In the genomic region with DNA sequence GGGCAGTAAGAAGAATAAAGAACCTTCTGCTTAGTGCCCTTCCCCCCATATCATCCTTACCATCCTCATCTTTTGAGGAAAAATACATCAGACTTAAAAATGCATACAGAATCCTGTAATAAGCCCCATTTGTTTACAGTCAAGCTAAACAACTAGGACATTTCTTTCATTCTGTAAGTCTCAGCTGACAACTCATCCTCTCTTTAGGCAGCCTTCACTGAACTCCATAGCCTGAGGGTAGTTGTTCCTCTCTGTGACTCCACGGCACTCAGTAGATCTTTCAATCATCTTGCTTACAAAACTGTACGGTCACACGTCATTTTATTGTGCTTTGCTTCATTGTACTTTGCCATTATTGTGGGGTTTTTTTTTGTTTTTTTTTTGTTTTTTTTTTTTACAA, we compare ENCODE assay signal across 19 cellular contexts.
DNase-seq lines count a peak whose midpoint lies in the region; ATAC-seq, FAIRE-seq and TF ChIP-seq lines count a peak whose summit lies in the region.
"Had no signal": no experiment of that assay in that cellular context is flagged by ENCODE, and none has a peak within 500 bp of the region (broad histone marks: within the 10 kb centered on the region; RNA-seq: fewer than 3 reads in every experiment).

No MANE protein-coding gene starts in this region.

- DNase-seq in HepG2 (ENCODE audit: low spot score): no peak
- DNase-seq in right lobe of liver: no peak
- DNase-seq in SK-MEL-5 (ENCODE audit: low read depth, low spot score): peak; percentile 22
- DNase-seq in epithelial cell of esophagus (ENCODE audit: low read depth): peak; percentile 41
- DNase-seq in stimulated activated effector memory CD8-positive, alpha-beta T cell treated with anti-CD3 and anti-CD28 coated beads, Interleukin-12 subunit alpha, Interleukin-12 subunit beta, amount 100 ng/mL, for 72 hours (ENCODE audit: low spot score in 2 of 2): no peak
- DNase-seq in LoVo (ENCODE audit: low spot score): no peak
- DNase-seq in CD4-positive, alpha-beta T cell: no peak
- DNase-seq: DMS153, GOT3, MM.1S, NCI-H1092 treated with DMSO at 0.1 percent for 48 hours, NCI-H2081, NCI-H774, Right ventricle myocardium superior had no signal

- H3K4me3 ChIP-seq in HepG2 (replicated peaks in 1 of 3; ENCODE audit: insufficient read depth in 1 of 3, low read depth in 2 of 3, low read length in 3 of 3) (no peak overlapping the region), right lobe of liver (no peak overlapping the region), epithelial cell of esophagus (ENCODE audit: low read length) (no peak overlapping the region)

- ATAC-seq in HepG2 (no peak), right lobe of liver (no peak), GM18520 (IDR thresholded peaks at IDR 0.05; ENCODE audit: unreplicated experiment) (no peak)
- ATAC-seq in stimulated activated effector memory CD8-positive, alpha-beta T cell treated with anti-CD3 and anti-CD28 coated beads, Interleukin-12 subunit alpha, Interleukin-12 subunit beta, amount 100 ng/mL, for 72 hours: no peak
- no peak for ATAC-seq in CD4-positive, alpha-beta T cell (ENCODE audit: poor library complexity)

- H3K4me3 Mint-ChIP-seq in stimulated activated effector memory CD8-positive, alpha-beta T cell treated with anti-CD3 and anti-CD28 coated beads, Interleukin-12 subunit alpha, Interleukin-12 subunit beta, amount 100 ng/mL, for 72 hours: no peak overlapping the region
- no peak overlapping the region for H3K4me3 Mint-ChIP-seq in CD4-positive, alpha-beta T cell
- H3K4me3 Mint-ChIP-seq: B cell had no signal

- no peak overlapping the region for H3K9ac ChIP-seq in HepG2 (ENCODE audit: insufficient read depth, low read depth, low read length)
- H3K9ac ChIP-seq: KMS-11 had no signal

- CTCF ChIA-PET in HepG2 (lab: Yijun Ruan, JAX; ENCODE audit: low intra/inter-chr PET ratio, low total read pairs): no interaction called here
- CTCF ChIA-PET in CD4-positive, alpha-beta T cell (lab: Charles Lee): interaction anchor here (0.7 kb wide), 1 partner anchor 491 kb away, joined by 4 read pairs; no protein-coding TSS in a partner anchor

- no peaks in the 10 kb centered on the region for H3K36me3 Mint-ChIP-seq in stimulated activated effector memory CD8-positive, alpha-beta T cell treated with anti-CD3 and anti-CD28 coated beads, Interleukin-12 subunit alpha, Interleukin-12 subunit beta, amount 100 ng/mL, for 72 hours
- H3K36me3 Mint-ChIP-seq in CD4-positive, alpha-beta T cell (ENCODE audit: low read depth): peaks cover 33% of the 10 kb centered on the region

- no peaks in the 10 kb centered on the region for H3K9me3 ChIP-seq in HepG2 (ENCODE audit: low read length)
- no peaks in the 10 kb centered on the region for H3K9me3 ChIP-seq in right lobe of liver
- no peaks in the 10 kb centered on the region for H3K9me3 ChIP-seq in CD4-positive, alpha-beta T cell (ENCODE audit: control insufficient read depth, low read length)

- H3K27ac Mint-ChIP-seq in stimulated activated effector memory CD8-positive, alpha-beta T cell treated with anti-CD3 and anti-CD28 coated beads, Interleukin-12 subunit alpha, Interleukin-12 subunit beta, amount 100 ng/mL, for 72 hours: peak overlapping the region; percentile 6
- H3K27ac Mint-ChIP-seq in CD4-positive, alpha-beta T cell: no peak overlapping the region
- H3K27ac Mint-ChIP-seq: B cell had no signal

- no peaks in the 10 kb centered on the region for H3K27me3 ChIP-seq in HepG2 (ENCODE audit: control insufficient read depth in 1 of 2, insufficient read depth in 2 of 2, low read length in 2 of 2)
- H3K27me3 ChIP-seq in right lobe of liver: no peaks in the 10 kb centered on the region
- H3K27me3 ChIP-seq in CD4-positive, alpha-beta T cell (ENCODE audit: control insufficient read depth, insufficient read depth, low read length): no peaks in the 10 kb centered on the region

- in situ Hi-C loops in HepG2 (cut with HindIII; ENCODE audit: extremely low pct_ligation_motif_present, low pct_unique_long_range_greater_than_20kb) (no loop called here), SK-MEL-5 (cut with HindIII; ENCODE audit: low pct_unique_long_range_greater_than_20kb, low sequenced_read_pairs) (no loop called here)

- H3K36me3 ChIP-seq in HepG2 (replicated peaks in 1 of 2; ENCODE audit: control insufficient read depth in 1 of 2, insufficient read depth in 2 of 2, low read length in 2 of 2) (peaks cover 2 to 52% of the 10 kb centered on the region in 2 experiments; a peak in 4 of 5 replicates), right lobe of liver (no peaks in the 10 kb centered on the region)

- H3K4me2 ChIP-seq in HepG2 (ENCODE audit: low read depth, low read length): no peak overlapping the region
- H3K4me2 ChIP-seq: KMS-11 had no signal

- H3K9me3 Mint-ChIP-seq in stimulated activated effector memory CD8-positive, alpha-beta T cell treated with anti-CD3 and anti-CD28 coated beads, Interleukin-12 subunit alpha, Interleukin-12 subunit beta, amount 100 ng/mL, for 72 hours: no peaks in the 10 kb centered on the region
- no peaks in the 10 kb centered on the region for H3K9me3 Mint-ChIP-seq in CD4-positive, alpha-beta T cell

- peaks cover 97% of the 10 kb centered on the region for H3K79me2 ChIP-seq in HepG2 (ENCODE audit: insufficient read depth, low read length)

- 99% methylated on average over 3 of the region's 3 CpGs for WGBS in HepG2 (ENCODE audit: low lambda C conversion rate)
- 93% methylated on average over 3 of the region's 3 CpGs for WGBS in right lobe of liver (ENCODE audit: insufficient coverage, low coverage, low lambda C conversion rate, missing lambda C conversion rate)

- H3K4me1 Mint-ChIP-seq in stimulated activated effector memory CD8-positive, alpha-beta T cell treated with anti-CD3 and anti-CD28 coated beads, Interleukin-12 subunit alpha, Interleukin-12 subunit beta, amount 100 ng/mL, for 72 hours: peaks cover 26% of the 10 kb centered on the region
- H3K4me1 Mint-ChIP-seq in CD4-positive, alpha-beta T cell (ENCODE audit: low read depth): peaks cover 19% of the 10 kb centered on the region

- H2AFZ ChIP-seq in HepG2 (ENCODE audit: low read length): no peak overlapping the region

- POLR2A ChIA-PET in HepG2 (lab: Yijun Ruan, JAX): interaction anchor here (0.7 kb wide), 1 partner anchor 83 kb away, joined by 3 read pairs; no protein-coding TSS in a partner anchor
- POLR2A ChIA-PET in CD4-positive, alpha-beta T cell (lab: Charles Lee): no interaction called here

- FAIRE-seq in HepG2 (lab: Jason Lieb, UNC): no peak
- FAIRE-seq: GM12891, RCC 7860 had no signal

- intact Hi-C loops in HepG2 (cut with micrococcal nuclease; ENCODE audit: unreplicated experiment): loop anchor here (5.0 kb wide), 1 partner anchor 120 kb away; no protein-coding TSS in a partner anchor
- intact Hi-C loops in right lobe of liver (cut with DNase I): no loop called here
- intact Hi-C loops in CD4-positive, alpha-beta T cell (cut with DNase I, micrococcal nuclease): no loop called here

- H3K4me1 ChIP-seq in HepG2 (ENCODE audit: insufficient read depth, low read length) (peaks cover 9% of the 10 kb centered on the region), right lobe of liver (no peaks in the 10 kb centered on the region)

- H4K20me1 ChIP-seq in HepG2 (ENCODE audit: insufficient read depth, low read length): peaks cover 44% of the 10 kb centered on the region

- no peak for TF ChIP-seq CTCF in HepG2 (CRISPR knock-in tag; IDR thresholded peaks at IDR 0.05)
- TF ChIP-seq CTCF in right lobe of liver (IDR thresholded peaks at IDR 0.05): no peak
- TF ChIP-seq CTCF in epithelial cell of esophagus (IDR thresholded peaks at IDR 0.05; ENCODE audit: insufficient read depth, low read depth, low read length, missing control alignments): no peak
- TF ChIP-seq CTCF in CD4-positive, alpha-beta T cell (IDR thresholded peaks at IDR 0.05): no peak

- TF ChIP-seq POLR2A in HepG2 (IDR thresholded peaks at IDR 0.05; ENCODE audit: insufficient read depth in 1 of 2, low read depth in 2 of 2, low read length in 2 of 2) (no peak), right lobe of liver (IDR thresholded peaks at IDR 0.05) (no peak)

- H3K27me3 Mint-ChIP-seq in CD4-positive, alpha-beta T cell: no peaks in the 10 kb centered on the region
- H3K27me3 Mint-ChIP-seq: B cell had no signal

- H3K27ac ChIP-seq in HepG2 (ENCODE audit: extremely low read length, insufficient read depth, low read length) (no peak overlapping the region), right lobe of liver (no peak overlapping the region)
- no peak overlapping the region for H3K27ac ChIP-seq in CD4-positive, alpha-beta T cell (ENCODE audit: low read depth, low read length)
- H3K27ac ChIP-seq: KMS-11 had no signal

- no peak for TF ChIP-seq EP300 in HepG2 (IDR thresholded peaks at IDR 0.05; ENCODE audit: low read depth in 2 of 2, low read length in 2 of 2)
- TF ChIP-seq EP300 in HepG2 (CRISPR knock-in tag; IDR thresholded peaks at IDR 0.05; ENCODE audit: borderline replicate concordance): no peak

- TF ChIP-seq RAD21 in HepG2 (CRISPR knock-in tag; IDR thresholded peaks at IDR 0.05): no peak

- no TSS peak for BruUV-seq in HepG2 (replicated peaks; lab: Mats Ljungman, UMichigan)

TF ChIP-seq in HepG2, 621 proteins besides CTCF, POLR2A, EP300 and RAD21:
- TF ChIP-seq NR2C2 (CRISPR knock-in tag; IDR thresholded peaks at IDR 0.05; ENCODE audit: borderline replicate concordance): no peak
- TF ChIP-seq, protein P1, sequence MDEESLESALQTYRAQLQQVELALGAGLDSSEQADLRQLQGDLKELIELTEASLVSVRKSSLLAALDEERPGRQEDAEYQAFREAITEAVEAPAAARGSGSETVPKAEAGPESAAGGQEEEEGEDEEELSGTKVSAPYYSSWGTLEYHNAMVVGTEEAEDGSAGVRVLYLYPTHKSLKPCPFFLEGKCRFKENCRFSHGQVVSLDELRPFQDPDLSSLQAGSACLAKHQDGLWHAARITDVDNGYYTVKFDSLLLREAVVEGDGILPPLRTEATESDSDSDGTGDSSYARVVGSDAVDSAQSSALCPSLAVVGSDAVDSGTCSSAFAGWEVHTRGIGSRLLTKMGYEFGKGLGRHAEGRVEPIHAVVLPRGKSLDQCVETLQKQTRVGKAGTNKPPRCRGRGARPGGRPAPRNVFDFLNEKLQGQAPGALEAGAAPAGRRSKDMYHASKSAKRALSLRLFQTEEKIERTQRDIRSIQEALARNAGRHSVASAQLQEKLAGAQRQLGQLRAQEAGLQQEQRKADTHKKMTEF (CRISPR knock-in tag; IDR thresholded peaks at IDR 0.05): no peak
- TF ChIP-seq ZNF33A (CRISPR knock-in tag; IDR thresholded peaks at IDR 0.05; ENCODE audit: borderline replicate concordance): no peak
- TF ChIP-seq RBM22 (optimal IDR thresholded peaks at IDR 0.05; ENCODE audit: low read length): peak; percentile 28

Comparison
In these comparisons a context has a peak if more than half of its experiments do, and no peak if none do; other contexts are left out.
1. DNase-seq: peak in SK-MEL-5 (single experiment) and epithelial cell of esophagus (single experiment); none in HepG2 (single experiment), right lobe of liver (0 of 3), stimulated activated effector memory CD8-positive, alpha-beta T cell treated with anti-CD3 and anti-CD28 coated beads, Interleukin-12 subunit alpha, Interleukin-12 subunit beta, amount 100 ng/mL, for 72 hours (0 of 2), LoVo (single experiment) and CD4-positive, alpha-beta T cell (0 of 10).